Comparison of ENCODE assay signal across 25 cellular contexts in the genomic region with DNA sequence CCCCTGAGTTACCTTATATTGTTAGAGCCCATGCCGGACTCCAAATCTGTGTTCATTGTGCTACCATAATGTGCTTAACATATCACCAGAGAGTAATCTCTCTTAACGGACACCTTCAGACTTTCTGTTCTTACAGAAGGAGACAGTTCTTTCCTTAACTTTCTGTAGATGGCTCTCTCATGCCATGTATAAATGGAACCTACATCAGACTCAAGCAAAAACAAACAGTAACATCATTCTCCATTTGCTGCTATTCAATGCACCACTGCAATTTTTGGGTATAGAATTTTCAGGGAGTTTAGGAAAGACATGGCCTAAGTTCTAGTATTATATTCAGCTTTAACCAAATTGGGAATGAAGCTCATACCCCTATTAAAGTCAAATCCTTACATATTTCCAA. TPM values are rescaled to one million over a fixed set of nuclear protein-coding genes. Genes with fewer than 3 reads are reported as not detected.
"Had no signal": no experiment of that assay in that cellular context is flagged by ENCODE, and none has a peak within 500 bp of the region (broad histone marks: within the 10 kb centered on the region; RNA-seq: fewer than 3 reads in every experiment).

No MANE protein-coding gene starts in this region.

- H3K27ac ChIP-seq: PC-9, Peyer's patch, SJCRH30 had no signal

- DNase-seq: IMR-90, Karpas-422, KG1, MV-4-11, NCI-H1048, NCI-H1105, NCI-H1436 treated with DMSO at 0.1 percent for 48 hours, NCI-H1694, NCI-H187 treated with DMSO at 0.1 percent for 48 hours, NCI-H2029 treated with DMSO at 0.1 percent for 48 hours, NCI-H2171 treated with DMSO at 0.1 percent for 48 hours, NCI-H345, NCI-H446 treated with DMSO at 0.1 percent for 48 hours, NCI-H510A treated with DMSO at 0.1 percent for 48 hours, NCI-H82, OCI-M1, PC-9, Peyer's patch, SHP77 treated with DMSO at 0.1 percent for 48 hours, SJCRH30, SW 1271, T-cell had no signal

- H3K4me2 ChIP-seq: PC-9 had no signal

- H3K4me3 ChIP-seq: PC-9, Peyer's patch, SJCRH30 had no signal

- H3K9me3 ChIP-seq: Peyer's patch, SJCRH30 had no signal

- H3K27me3 ChIP-seq: Peyer's patch, SJCRH30 had no signal

- ATAC-seq: HepG2, Right ventricle myocardium inferior, T-cell had no signal

- FAIRE-seq: HepG2 had no signal

- H2AFZ ChIP-seq: PC-9 had no signal

- H3K36me3 ChIP-seq: Peyer's patch, SJCRH30 had no signal

- H3K4me1 ChIP-seq: Peyer's patch, SJCRH30 had no signal

RNA-seq across cellular contexts. Expression of a gene that starts 24.1 kb away (rescaled TPM):
- total RNA-seq: HepG2, IMR-90, PC-9, RPMI7951, T-cell had no signal
- polyA plus RNA-seq: HepG2, IMR-90 had no signal
